16 cellular contexts compared by ENCODE assay signal in genomic region chr1:89672489-89673183, GRCh38. TPM values are rescaled to one million over a fixed set of nuclear protein-coding genes. Genes with fewer than 3 reads are reported as not detected.
A peak's percentile ranks its signal among the peaks of the same experiment; 100 is the strongest.
DNase-seq lines count a peak whose midpoint lies in the region; ATAC-seq and TF ChIP-seq lines count a peak whose summit lies in the region.
"Had no signal": no experiment of that assay in that cellular context is flagged by ENCODE, and none has a peak within 500 bp of the region (broad histone marks: within the 10 kb centered on the region; RNA-seq: fewer than 3 reads in every experiment).

No MANE protein-coding gene starts in this region.

- no peak overlapping the region for H4K8ac ChIP-seq in mesenchymal stem cell (ENCODE audit: low read length)

- no peak overlapping the region for H2BK5ac ChIP-seq in mesenchymal stem cell (ENCODE audit: low read depth, low read length, poor library complexity, severe bottlenecking)

- H2BK15ac ChIP-seq in mesenchymal stem cell (ENCODE audit: low read depth, poor library complexity, severe bottlenecking) = no peak overlapping the region

- H2AFZ ChIP-seq in mesenchymal stem cell (ENCODE audit: low read depth, low read length) = no peak overlapping the region

- no peaks in the 10 kb centered on the region for H3K4me1 ChIP-seq in mesenchymal stem cell (ENCODE audit: control insufficient read depth, insufficient read depth, low read depth, low read length)

- H3K9me3 Mint-ChIP-seq in CD4-positive, alpha-beta T cell = no peaks in the 10 kb centered on the region
- H3K9me3 Mint-ChIP-seq in central memory CD8-positive, alpha-beta T cell = no peaks in the 10 kb centered on the region
- peaks cover 2% of the 10 kb centered on the region for H3K9me3 Mint-ChIP-seq in activated CD4-positive, alpha-beta T cell treated with anti-CD3 and anti-CD28 coated beads, Interleukin-2, amount 10 ng/mL, durations not matched to agents 7 days and 5 days
- H3K9me3 Mint-ChIP-seq: T-helper 1 cell treated with Interleukin-12 subunit alpha and Interleukin-12 subunit beta and Interleukin-4 antibody, amounts not matched to agents 30 μg/mL and 1 μg/mL, for 36 hours had no signal

- no peak overlapping the region for H3K18ac ChIP-seq in mesenchymal stem cell (ENCODE audit: low read depth in 1 of 2, low read length in 2 of 2)

- peaks cover 99% of the 10 kb centered on the region for H3K4me1 Mint-ChIP-seq in CD4-positive, alpha-beta T cell (ENCODE audit: low read depth)
- H3K4me1 Mint-ChIP-seq in central memory CD8-positive, alpha-beta T cell = peaks cover 85% of the 10 kb centered on the region
- peaks cover 88% of the 10 kb centered on the region for H3K4me1 Mint-ChIP-seq in activated CD4-positive, alpha-beta T cell treated with anti-CD3 and anti-CD28 coated beads, Interleukin-2, amount 10 ng/mL, durations not matched to agents 7 days and 5 days

- H3K27ac Mint-ChIP-seq in CD4-positive, alpha-beta T cell = peak overlapping the region; percentile 13
- H3K27ac Mint-ChIP-seq in central memory CD8-positive, alpha-beta T cell (ENCODE audit: low read depth) = peak overlapping the region; percentile 88
- H3K27ac Mint-ChIP-seq in activated CD4-positive, alpha-beta T cell treated with anti-CD3 and anti-CD28 coated beads, Interleukin-2, amount 10 ng/mL, durations not matched to agents 7 days and 5 days = no peak overlapping the region
- H3K27ac Mint-ChIP-seq: T-helper 1 cell treated with Interleukin-12 subunit alpha and Interleukin-12 subunit beta and Interleukin-4 antibody, amounts not matched to agents 30 μg/mL and 1 μg/mL, for 36 hours had no signal

- no peaks in the 10 kb centered on the region for H3K27me3 Mint-ChIP-seq in CD4-positive, alpha-beta T cell
- no peaks in the 10 kb centered on the region for H3K27me3 Mint-ChIP-seq in central memory CD8-positive, alpha-beta T cell
- H3K27me3 Mint-ChIP-seq in activated CD4-positive, alpha-beta T cell treated with anti-CD3 and anti-CD28 coated beads, Interleukin-2, amount 10 ng/mL, durations not matched to agents 7 days and 5 days = no peaks in the 10 kb centered on the region

- H3K79me1 ChIP-seq in mesenchymal stem cell (replicated peaks; ENCODE audit: low read length, poor library complexity, severe bottlenecking) = peaks cover 3% of the 10 kb centered on the region

- H3K4ac ChIP-seq in mesenchymal stem cell (ENCODE audit: low read depth in 1 of 2, low read length in 2 of 2) = no peak overlapping the region

- no peak overlapping the region for H3K4me3 Mint-ChIP-seq in CD4-positive, alpha-beta T cell
- peak overlapping the region; percentile 14 for H3K4me3 Mint-ChIP-seq in central memory CD8-positive, alpha-beta T cell
- H3K4me3 Mint-ChIP-seq in activated CD4-positive, alpha-beta T cell treated with anti-CD3 and anti-CD28 coated beads, Interleukin-2, amount 10 ng/mL, durations not matched to agents 7 days and 5 days = no peak overlapping the region
- H3K4me3 Mint-ChIP-seq: T-helper 1 cell treated with Interleukin-12 subunit alpha and Interleukin-12 subunit beta and Interleukin-4 antibody, amounts not matched to agents 30 μg/mL and 1 μg/mL, for 36 hours had no signal

- H3K4me3 ChIP-seq in mesenchymal stem cell (ENCODE audit: insufficient read depth in 1 of 2, low read depth in 1 of 2, low read length in 2 of 2) = no peak overlapping the region
- H3K4me3 ChIP-seq: MG63 had no signal

- H3K36me3 Mint-ChIP-seq in CD4-positive, alpha-beta T cell (ENCODE audit: low read depth) = peaks cover 46% of the 10 kb centered on the region
- peaks cover 4% of the 10 kb centered on the region for H3K36me3 Mint-ChIP-seq in central memory CD8-positive, alpha-beta T cell (ENCODE audit: insufficient read depth)
- peaks cover 77% of the 10 kb centered on the region for H3K36me3 Mint-ChIP-seq in activated CD4-positive, alpha-beta T cell treated with anti-CD3 and anti-CD28 coated beads, Interleukin-2, amount 10 ng/mL, durations not matched to agents 7 days and 5 days (ENCODE audit: low read depth)

- no peak overlapping the region for H4K91ac ChIP-seq in mesenchymal stem cell (ENCODE audit: low read length)

- H3K27ac ChIP-seq in CD4-positive, alpha-beta T cell (ENCODE audit: low read depth, low read length) = no peak overlapping the region
- H3K27ac ChIP-seq in mesenchymal stem cell (ENCODE audit: low read length, poor library complexity, severe bottlenecking) = no peak overlapping the region

- WGBS in mesenchymal stem cell = 58% methylated on average over 4 of the region's 6 CpGs

- H3K27me3 ChIP-seq in CD4-positive, alpha-beta T cell (ENCODE audit: control insufficient read depth, insufficient read depth, low read length) = no peaks in the 10 kb centered on the region
- no peaks in the 10 kb centered on the region for H3K27me3 ChIP-seq in mesenchymal stem cell (ENCODE audit: control insufficient read depth in 1 of 2, insufficient read depth in 1 of 2, low read length in 2 of 2)
- H3K27me3 ChIP-seq: MG63 had no signal

- no peak for TF ChIP-seq CTCF in CD4-positive, alpha-beta T cell (IDR thresholded peaks at IDR 0.05)

- H3K9ac ChIP-seq in mesenchymal stem cell (ENCODE audit: low read length) = no peak overlapping the region

- DNase-seq in CD4-positive, alpha-beta T cell = no peak
- DNase-seq in HCEC 1CT (peak; percentile 26), mesenchymal stem cell (peak; percentile 29), iPS-NIHi11 (ENCODE audit: low spot score) (no peak), Right ventricle myocardium superior (no peak)
- no peak for DNase-seq in central memory CD8-positive, alpha-beta T cell (ENCODE audit: low spot score in 2 of 2)
- DNase-seq in activated CD4-positive, alpha-beta T cell treated with anti-CD3 and anti-CD28 coated beads, Interleukin-2, amount 10 ng/mL, durations not matched to agents 7 days and 5 days = no peak
- DNase-seq: activated CD4-positive, alpha-beta T cell treated with anti-CD3 and anti-CD28 coated beads for 4 hours; cerebellar nuclear complex; COR-L47; GDM1; left cardiac atrium; MG63; NCI-H2081; NCI-H69 had no signal

- H2BK12ac ChIP-seq in mesenchymal stem cell (ENCODE audit: low read length in 2 of 2) = no peak overlapping the region

- H3K4me2 ChIP-seq in mesenchymal stem cell (ENCODE audit: low read length, poor library complexity, severe bottlenecking) = no peak overlapping the region

- no peaks in the 10 kb centered on the region for H3K36me3 ChIP-seq in mesenchymal stem cell (ENCODE audit: control insufficient read depth in 1 of 2, insufficient read depth in 2 of 2, low read depth in 1 of 2, low read length in 2 of 2)
- H3K36me3 ChIP-seq: MG63 had no signal

- POLR2A ChIA-PET in CD4-positive, alpha-beta T cell (lab: Charles Lee) = interaction anchor here (0.9 to 1.0 kb wide), 2 partner anchors 37 to 40 kb away, joined by 3 read pairs; partner anchors contain the start of gene LRRC8C
- POLR2A ChIA-PET in activated CD4-positive, alpha-beta T cell treated with anti-CD3 and anti-CD28 coated beads, Interleukin-2, amount 10 ng/mL, durations not matched to agents 7 days and 5 days (lab: Charles Lee) = no interaction called here

- CTCF ChIA-PET in CD4-positive, alpha-beta T cell (lab: Charles Lee) = interaction anchor here (1.0 kb wide), 1 partner anchor 9 kb away, joined by 3 read pairs; no protein-coding TSS in a partner anchor
- CTCF ChIA-PET in activated CD4-positive, alpha-beta T cell treated with anti-CD3 and anti-CD28 coated beads, Interleukin-2, amount 10 ng/mL, durations not matched to agents 7 days and 5 days (lab: Charles Lee) = interaction anchor here (0.6 to 1.3 kb wide), 5 partner anchors 10 to 92 kb away, joined by 3 to 4 read pairs (median 3); no protein-coding TSS in a partner anchor

- intact Hi-C loops in CD4-positive, alpha-beta T cell (cut with DNase I, micrococcal nuclease) = loop anchor here in 1 of 2 experiments (5.0 kb wide), 1 partner anchor 40 kb away; the partner anchor contains the start of gene LRRC8C
- intact Hi-C loops in Right ventricle myocardium superior (cut with DNase I) = no loop called here

- no peak overlapping the region for H2BK120ac ChIP-seq in mesenchymal stem cell (ENCODE audit: low read depth, low read length)

- no peak overlapping the region for H3K23ac ChIP-seq in mesenchymal stem cell (ENCODE audit: low read length in 2 of 2)

- H3K9me3 ChIP-seq in CD4-positive, alpha-beta T cell (ENCODE audit: control insufficient read depth, low read length) = no peaks in the 10 kb centered on the region
- no peaks in the 10 kb centered on the region for H3K9me3 ChIP-seq in mesenchymal stem cell (ENCODE audit: control insufficient read depth, low read length)
- H3K9me3 ChIP-seq: MG63 had no signal

- no peak overlapping the region for H3K14ac ChIP-seq in mesenchymal stem cell (ENCODE audit: low read length in 2 of 2)

- H2AK5ac ChIP-seq in mesenchymal stem cell (ENCODE audit: low read length, severe bottlenecking) = no peak overlapping the region

- ATAC-seq in CD4-positive, alpha-beta T cell (ENCODE audit: poor library complexity) = no peak
- ATAC-seq in central memory CD8-positive, alpha-beta T cell (replicated peaks; ENCODE audit: extremely low read depth, poor library complexity, severe bottlenecking) = no peak
- ATAC-seq in Right ventricle myocardium superior (ENCODE audit: poor library complexity) = no peak
- ATAC-seq: left cardiac atrium had no signal

RNA-seq across cellular contexts. Expression of gene LRRC8C, which starts 39.7 kb away (rescaled TPM):
- total RNA-seq in CD4-positive, alpha-beta T cell = 10 to 100 TPM; 28.4 to 30.2 TPM
- polyA plus RNA-seq in mesenchymal stem cell (2013, experiment 1 of 2) = 11.7 TPM
- 12.3 TPM for polyA plus RNA-seq in mesenchymal stem cell (2013, experiment 2 of 2)
- 5.9 TPM for total RNA-seq in Right ventricle myocardium superior
- 10 to 100 TPM; 45.0 to 55.2 TPM for total RNA-seq in activated CD4-positive, alpha-beta T cell treated with anti-CD3 and anti-CD28 coated beads, Interleukin-2, amount 10 ng/mL, durations not matched to agents 7 days and 5 days

Comparison
In these comparisons a context has a peak if more than half of its experiments do, and no peak if none do; other contexts are left out.
1. DNase-seq: peak in HCEC 1CT (single experiment) and mesenchymal stem cell (single experiment); none in CD4-positive, alpha-beta T cell (0 of 10), central memory CD8-positive, alpha-beta T cell (0 of 2), iPS-NIHi11 (single experiment), Right ventricle myocardium superior (single experiment) and activated CD4-positive, alpha-beta T cell treated with anti-CD3 and anti-CD28 coated beads, Interleukin-2, amount 10 ng/mL, durations not matched to agents 7 days and 5 days (single experiment).